ENCODE assay signal across 24 cellular contexts in the genomic region with DNA sequence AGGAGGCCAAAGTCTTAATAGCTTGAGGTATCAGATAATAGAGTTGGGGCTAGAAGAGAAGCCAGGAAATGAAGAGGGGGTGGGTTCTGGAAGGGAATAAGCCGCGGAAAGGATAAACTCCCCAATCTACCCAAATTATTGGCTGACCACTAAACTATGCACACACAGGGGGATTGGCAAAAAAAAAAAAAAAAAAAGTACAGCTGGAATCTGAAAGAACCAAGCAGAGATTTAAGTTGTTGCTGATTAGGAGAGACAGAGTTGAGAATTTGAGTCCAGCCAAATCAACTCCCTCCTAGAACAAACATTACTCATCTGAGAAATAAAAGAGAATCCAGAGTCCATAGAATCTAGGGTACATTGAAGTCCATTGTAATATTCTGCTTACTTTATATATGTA.
DNase-seq lines count a peak whose midpoint lies in the region; ATAC-seq and TF ChIP-seq lines count a peak whose summit lies in the region.
"Had no signal": no experiment of that assay in that cellular context is flagged by ENCODE, and none has a peak within 500 bp of the region (broad histone marks: within the 10 kb centered on the region; RNA-seq: fewer than 3 reads in every experiment).

No MANE protein-coding gene starts in this region.

- no peaks in the 10 kb centered on the region for H3K27me3 ChIP-seq in right cardiac atrium (ENCODE audit: control insufficient read depth, insufficient read depth)
- H3K27me3 ChIP-seq: BLaER1, esophagus muscularis mucosa, vagina had no signal

- H3K4me3 ChIP-seq in right cardiac atrium (ENCODE audit: low read length) = no peak overlapping the region
- H3K4me3 ChIP-seq: BLaER1, esophagus muscularis mucosa, GM23248, skin epidermis, vagina had no signal

- 0% methylated on average over 2 of the region's 2 CpGs for WGBS in right cardiac atrium

- DNase-seq in EH (ENCODE audit: low read depth) (peak; percentile 59), right cardiac atrium (no peak), sciatic nerve (ENCODE audit: low spot score) (no peak), NCI-H446 treated with DMSO at 0.1 percent for 48 hours (lab: John Stamatoyannopoulos, UW) (no peak), mucosa of gallbladder (ENCODE audit: low spot score) (no peak)
- no peak for DNase-seq in activated CD4-positive, alpha-beta T cell treated with anti-CD3 and anti-CD28 coated beads, Interleukin-2, amount 50 U/mL, for 4 hours
- DNase-seq: activated CD8-positive, alpha-beta memory T cell treated with anti-CD3 and anti-CD28 coated beads, Interleukin-2, amount 10 ng/mL, durations not matched to agents 7 days and 5 days; activated gamma-delta T cell; activated T-cell treated with anti-CD3 and anti-CD28 coated beads, Interleukin-2, amount 50 U/mL, for 4 hours; DMS153; endodermal cell; GM23248; IMR-90; mammary epithelial cell; NCI-H146; NCI-H226; nephron progenitor cell; stimulated activated naive B cell treated with anti-CD40 and anti-IgM and Interleukin-4, amounts not matched to agents 10 μg/mL and 1 μg/mL and 100 μg/mL, for 72 hours had no signal

- H3K27ac ChIP-seq in right cardiac atrium (ENCODE audit: low read length) = no peak overlapping the region
- H3K27ac ChIP-seq: BLaER1, esophagus muscularis mucosa, GM23248, skin epidermis, vagina had no signal

- no peaks in the 10 kb centered on the region for H3K9me3 ChIP-seq in right cardiac atrium (ENCODE audit: control insufficient read depth, low read length)
- H3K9me3 ChIP-seq: esophagus muscularis mucosa, vagina had no signal

- peaks cover 8% of the 10 kb centered on the region for H3K4me1 ChIP-seq in right cardiac atrium (ENCODE audit: control insufficient read depth, insufficient read depth, low read length)
- H3K4me1 ChIP-seq: BLaER1, vagina had no signal

- intact Hi-C loops in right cardiac atrium (cut with DNase I) (no loop called here), sciatic nerve (cut with DNase I) (no loop called here)

- ATAC-seq in SK-N-SH treated with all-trans-retinoic acid at 6 μM for 48 hours (peak; percentile 22; the same call in 1 of the 3 replicates), right cardiac atrium (peak; percentile 18 to 67), sciatic nerve (peak; percentile 71), esophagus mucosa (no peak)
- ATAC-seq: activated CD8-positive, alpha-beta memory T cell treated with anti-CD3 and anti-CD28 coated beads, Interleukin-2, amount 10 ng/mL, durations not matched to agents 7 days and 5 days; activated T-cell treated with anti-CD3 and anti-CD28 coated beads, Interleukin-2, amount 50 U/mL, for 4 hours; stimulated activated naive B cell treated with anti-CD40 and anti-IgM and Interleukin-4, amounts not matched to agents 10 μg/mL and 1 μg/mL and 100 μg/mL, for 72 hours had no signal

TF ChIP-seq in SK-N-SH treated with all-trans-retinoic acid at 6 μM for 48 hours, 23 proteins besides CTCF, POLR2A, EP300 and RAD21:
- TF ChIP-seq, protein P1, sequence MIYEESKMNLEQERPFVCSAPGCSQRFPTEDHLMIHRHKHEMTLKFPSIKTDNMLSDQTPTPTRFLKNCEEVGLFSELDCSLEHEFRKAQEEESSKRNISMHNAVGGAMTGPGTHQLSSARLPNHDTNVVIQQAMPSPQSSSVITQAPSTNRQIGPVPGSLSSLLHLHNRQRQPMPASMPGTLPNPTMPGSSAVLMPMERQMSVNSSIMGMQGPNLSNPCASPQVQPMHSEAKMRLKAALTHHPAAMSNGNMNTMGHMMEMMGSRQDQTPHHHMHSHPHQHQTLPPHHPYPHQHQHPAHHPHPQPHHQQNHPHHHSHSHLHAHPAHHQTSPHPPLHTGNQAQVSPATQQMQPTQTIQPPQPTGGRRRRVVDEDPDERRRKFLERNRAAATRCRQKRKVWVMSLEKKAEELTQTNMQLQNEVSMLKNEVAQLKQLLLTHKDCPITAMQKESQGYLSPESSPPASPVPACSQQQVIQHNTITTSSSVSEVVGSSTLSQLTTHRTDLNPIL (CRISPR knock-in tag; IDR thresholded peaks at IDR 0.05; ENCODE audit: low read depth) = no peak
- TF ChIP-seq, protein P2, sequence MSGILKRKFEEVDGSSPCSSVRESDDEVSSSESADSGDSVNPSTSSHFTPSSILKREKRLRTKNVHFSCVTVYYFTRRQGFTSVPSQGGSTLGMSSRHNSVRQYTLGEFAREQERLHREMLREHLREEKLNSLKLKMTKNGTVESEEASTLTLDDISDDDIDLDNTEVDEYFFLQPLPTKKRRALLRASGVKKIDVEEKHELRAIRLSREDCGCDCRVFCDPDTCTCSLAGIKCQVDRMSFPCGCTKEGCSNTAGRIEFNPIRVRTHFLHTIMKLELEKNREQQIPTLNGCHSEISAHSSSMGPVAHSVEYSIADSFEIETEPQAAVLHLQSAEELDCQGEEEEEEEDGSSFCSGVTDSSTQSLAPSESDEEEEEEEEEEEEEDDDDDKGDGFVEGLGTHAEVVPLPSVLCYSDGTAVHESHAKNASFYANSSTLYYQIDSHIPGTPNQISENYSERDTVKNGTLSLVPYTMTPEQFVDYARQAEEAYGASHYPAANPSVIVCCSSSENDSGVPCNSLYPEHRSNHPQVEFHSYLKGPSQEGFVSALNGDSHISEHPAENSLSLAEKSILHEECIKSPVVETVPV (CRISPR knock-in tag; IDR thresholded peaks at IDR 0.05) = no peak
- TF ChIP-seq ZNF565 (CRISPR knock-in tag; conservative IDR thresholded peaks at IDR 0.05; ENCODE audit: low read depth) (no peak), ARNTL (CRISPR knock-in tag; IDR thresholded peaks at IDR 0.05; ENCODE audit: borderline replicate concordance, low read depth) (no peak), TCF4 (CRISPR knock-in tag; IDR thresholded peaks at IDR 0.05; ENCODE audit: borderline replicate concordance) (no peak)
TF ChIP-seq in SK-N-SH treated with all-trans-retinoic acid at 6 μM for 48 hours: peak in this region for 0.
